30 cellular contexts compared by ENCODE assay signal in the genomic region with DNA sequence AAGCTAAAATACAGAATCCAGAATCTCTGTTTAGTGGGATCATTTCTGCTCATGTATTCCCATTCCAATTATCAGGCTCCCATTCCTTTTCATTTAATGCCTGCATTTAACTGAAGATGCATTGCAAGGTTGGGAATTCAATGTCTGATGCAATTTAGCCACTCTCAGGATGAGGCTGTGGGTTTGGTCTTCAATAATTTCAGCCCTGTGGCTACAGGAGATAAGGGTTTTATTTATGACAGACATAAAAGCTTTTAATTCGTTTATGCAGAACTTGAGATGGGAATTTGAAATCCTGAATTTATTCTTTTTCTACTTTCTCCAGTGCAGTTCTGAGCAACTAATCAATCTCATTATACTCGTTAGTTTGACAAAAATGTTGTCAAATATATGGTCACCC.
"Had no signal": no experiment of that assay in that cellular context is flagged by ENCODE, and none has a peak within 500 bp of the region (broad histone marks: within the 10 kb centered on the region; RNA-seq: fewer than 3 reads in every experiment).

No MANE protein-coding gene starts in this region.

- H3K4me3 ChIP-seq: left lung, lower lobe of right lung, neural progenitor cell, right atrium auricular region, right lobe of liver, smooth muscle cell, tibial nerve, uterus had no signal

- H3K9me3 Mint-ChIP-seq: nephron progenitor cell; neural progenitor cell; stimulated activated memory B cell treated with anti-CD40 and anti-IgM and Interleukin-4, amounts not matched to agents 10 μg/mL and 1 μg/mL and 100 μg/mL, for 72 hours; type B pancreatic cell had no signal

- H3K36me3 Mint-ChIP-seq: immature natural killer cell; naive B cell; natural killer cell; neural progenitor cell; stimulated activated memory B cell treated with anti-CD40 and anti-IgM and Interleukin-4, amounts not matched to agents 10 μg/mL and 1 μg/mL and 100 μg/mL, for 72 hours; type B pancreatic cell had no signal

- H2AFZ ChIP-seq: neural progenitor cell had no signal

- H3K4me2 ChIP-seq: neural progenitor cell, smooth muscle cell had no signal

- H3K27me3 Mint-ChIP-seq: naive B cell; progenitor cell of endocrine pancreas; stimulated activated memory B cell treated with anti-CD40 and anti-IgM and Interleukin-4, amounts not matched to agents 10 μg/mL and 1 μg/mL and 100 μg/mL, for 72 hours; stimulated activated naive CD8-positive, alpha-beta T cell treated with anti-CD3 and anti-CD28 coated beads, Interleukin-15, amount 100 ng/mL, for 72 hours; type B pancreatic cell had no signal

- DNase-seq: hypothalamus; immature natural killer cell; kidney; left colon; left lung; lower lobe of right lung; mammary epithelial cell; mesenchymal stem cell; naive B cell; natural killer cell; nephron progenitor cell; occipital lobe; right lobe of liver; stimulated activated CD4-positive, alpha-beta T cell treated with anti-CD3 and anti-CD28 coated beads, Interleukin-1b, Interleukin-23, amount 100 ng/mL, for 48 hours; stimulated activated CD4-positive, alpha-beta T cell treated with anti-CD3 and anti-CD28 coated beads, Interleukin-2, amount 100 ng/mL, for 48 hours; stimulated activated CD4-positive, alpha-beta T cell treated with anti-CD3 and anti-CD28 coated beads, Interleukin-4, amount 100 ng/mL, for 4 hours; stimulated activated CD8-positive, alpha-beta memory T cell treated with anti-CD3 and anti-CD28 coated beads, Interleukin-4, amount 100 ng/mL, for 48 hours; stimulated activated naive CD4-positive, alpha-beta T cell treated with Interleukin-2 at 50 U/mL for 16 hours; stimulated activated naive CD8-positive, alpha-beta T cell treated with anti-CD3 and anti-CD28 coated beads, Interleukin-15, amount 100 ng/mL, for 72 hours; substantia nigra; uterus had no signal

- FAIRE-seq: islet of Langerhans, kidney had no signal

- H3K9me3 ChIP-seq: left lung, lower lobe of right lung, neutrophil, right atrium auricular region, right lobe of liver, tibial nerve, uterus had no signal

- ATAC-seq: left colon; left lung; lower lobe of right lung; natural killer cell; right lobe of liver; stimulated activated memory B cell treated with anti-CD40 and anti-IgM and Interleukin-4, amounts not matched to agents 10 μg/mL and 1 μg/mL and 100 μg/mL, for 72 hours; stimulated activated naive CD8-positive, alpha-beta T cell treated with anti-CD3 and anti-CD28 coated beads, Interleukin-15, amount 100 ng/mL, for 72 hours had no signal

- H3K27me3 ChIP-seq: left lung, neural progenitor cell, neutrophil, right atrium auricular region, right lobe of liver, tibial nerve, uterus had no signal

- H3K4me1 ChIP-seq: left lung, lower lobe of right lung, neural progenitor cell, right atrium auricular region, right lobe of liver, tibial nerve, uterus had no signal

- H3K27ac ChIP-seq: left lung, lower lobe of right lung, neural progenitor cell, neutrophil, right atrium auricular region, right lobe of liver, tibial nerve, uterus had no signal

- H3K36me3 ChIP-seq: left lung, lower lobe of right lung, neural progenitor cell, neutrophil, right atrium auricular region, right lobe of liver, tibial nerve, uterus had no signal

- H3K4me1 Mint-ChIP-seq: immature natural killer cell; naive B cell; natural killer cell; nephron progenitor cell; neural progenitor cell; stimulated activated memory B cell treated with anti-CD40 and anti-IgM and Interleukin-4, amounts not matched to agents 10 μg/mL and 1 μg/mL and 100 μg/mL, for 72 hours; stimulated activated naive CD8-positive, alpha-beta T cell treated with anti-CD3 and anti-CD28 coated beads, Interleukin-15, amount 100 ng/mL, for 72 hours had no signal

- H3K27ac Mint-ChIP-seq: immature natural killer cell; naive B cell; natural killer cell; nephron progenitor cell; neural progenitor cell; progenitor cell of endocrine pancreas; stimulated activated memory B cell treated with anti-CD40 and anti-IgM and Interleukin-4, amounts not matched to agents 10 μg/mL and 1 μg/mL and 100 μg/mL, for 72 hours; stimulated activated naive CD8-positive, alpha-beta T cell treated with anti-CD3 and anti-CD28 coated beads, Interleukin-15, amount 100 ng/mL, for 72 hours; type B pancreatic cell had no signal

- H3K4me3 Mint-ChIP-seq: immature natural killer cell; naive B cell; natural killer cell; nephron progenitor cell; neural progenitor cell; stimulated activated memory B cell treated with anti-CD40 and anti-IgM and Interleukin-4, amounts not matched to agents 10 μg/mL and 1 μg/mL and 100 μg/mL, for 72 hours; stimulated activated naive CD8-positive, alpha-beta T cell treated with anti-CD3 and anti-CD28 coated beads, Interleukin-15, amount 100 ng/mL, for 72 hours; type B pancreatic cell had no signal
